Comparison of ENCODE assay signal across 11 cellular contexts in the genomic region with DNA sequence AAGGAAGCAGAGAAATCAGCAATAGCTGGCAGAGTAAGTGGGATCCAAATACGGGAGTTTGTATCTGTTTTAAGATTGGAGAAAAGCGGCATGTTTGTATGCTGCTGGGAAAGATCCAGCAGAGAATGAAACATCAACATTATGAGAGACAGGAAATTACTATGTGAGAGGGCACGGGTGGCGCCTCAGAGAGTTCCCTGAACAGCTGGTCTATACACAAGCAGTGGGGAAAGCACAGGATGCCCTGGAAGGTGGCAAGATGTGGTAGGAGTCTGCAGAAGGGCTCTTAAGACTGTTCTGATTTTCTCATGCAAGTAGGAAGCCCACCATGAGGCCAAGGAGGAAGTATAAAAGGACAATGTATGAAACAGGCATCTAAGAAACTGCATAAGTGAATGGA.
DNase-seq lines count a peak whose midpoint lies in the region; ATAC-seq and TF ChIP-seq lines count a peak whose summit lies in the region.
"Had no signal": no experiment of that assay in that cellular context is flagged by ENCODE, and none has a peak within 500 bp of the region (broad histone marks: within the 10 kb centered on the region; RNA-seq: fewer than 3 reads in every experiment).

No MANE protein-coding gene starts in this region.

- H3K4me1 Mint-ChIP-seq in osteocyte (ENCODE audit: unreplicated experiment), result peaks cover 28% of the 10 kb centered on the region

- DNase-seq in Daoy (ENCODE audit: low read depth) (peak; percentile 41), NCI-H1092 treated with DMSO at 0.1 percent for 48 hours (lab: John Stamatoyannopoulos, UW) (peak; percentile 20), dermis blood vessel endothelial cell (peak; percentile 87), osteocyte (ENCODE audit: extremely low spot score, unreplicated experiment) (no peak), SKM-1 treated with dmso at 0.1 percent for 144 hours (lab: John Stamatoyannopoulos, UW; ENCODE audit: unreplicated experiment) (no peak), NOMO-1 treated with dmso at 0.1 percent for 144 hours (lab: John Stamatoyannopoulos, UW; ENCODE audit: unreplicated experiment) (no peak), NCI-H1048 (lab: John Stamatoyannopoulos, UW) (no peak)
- DNase-seq: erythroblast had no signal

- peak overlapping the region; percentile 55 for H3K4me3 Mint-ChIP-seq in osteocyte (ENCODE audit: unreplicated experiment)
- H3K4me3 Mint-ChIP-seq: natural killer cell treated with Interleukin-12 subunit alpha and Interleukin-12 subunit beta and Interleukin-15 and Interleukin-18, amount 100 ng/mL, for 72 hours had no signal

- H3K27ac Mint-ChIP-seq in osteocyte (ENCODE audit: unreplicated experiment), result peak overlapping the region; percentile 90
- H3K27ac Mint-ChIP-seq: IgD-negative memory B cell; natural killer cell treated with Interleukin-12 subunit alpha and Interleukin-12 subunit beta and Interleukin-15 and Interleukin-18, amount 100 ng/mL, for 72 hours had no signal

- H3K9me3 Mint-ChIP-seq in osteocyte (ENCODE audit: unreplicated experiment), result peaks cover 5% of the 10 kb centered on the region
- H3K9me3 Mint-ChIP-seq: IgD-negative memory B cell; natural killer cell treated with Interleukin-12 subunit alpha and Interleukin-12 subunit beta and Interleukin-15 and Interleukin-18, amount 100 ng/mL, for 72 hours had no signal

- no peak for TF ChIP-seq CTCF in osteocyte (IDR thresholded peaks at IDR 0.05)

- H3K27me3 Mint-ChIP-seq in osteocyte (ENCODE audit: unreplicated experiment), result no peaks in the 10 kb centered on the region
- H3K27me3 Mint-ChIP-seq: natural killer cell treated with Interleukin-12 subunit alpha and Interleukin-12 subunit beta and Interleukin-15 and Interleukin-18, amount 100 ng/mL, for 72 hours had no signal

- no peak for ATAC-seq in GM18517 (IDR thresholded peaks at IDR 0.05; ENCODE audit: unreplicated experiment)

- H3K36me3 Mint-ChIP-seq in osteocyte (ENCODE audit: unreplicated experiment), result peaks cover 4% of the 10 kb centered on the region
- H3K36me3 Mint-ChIP-seq: natural killer cell treated with Interleukin-12 subunit alpha and Interleukin-12 subunit beta and Interleukin-15 and Interleukin-18, amount 100 ng/mL, for 72 hours had no signal

Comparison
In these comparisons a context has a peak if more than half of its experiments do, and no peak if none do; other contexts are left out.
1. DNase-seq: peak in Daoy (single experiment), NCI-H1092 treated with DMSO at 0.1 percent for 48 hours (single experiment) and dermis blood vessel endothelial cell (single experiment); none in osteocyte (single experiment), SKM-1 treated with dmso at 0.1 percent for 144 hours (single experiment), NOMO-1 treated with dmso at 0.1 percent for 144 hours (single experiment) and NCI-H1048 (single experiment).